Comparison of ENCODE assay signal across 19 cellular contexts in the genomic region with DNA sequence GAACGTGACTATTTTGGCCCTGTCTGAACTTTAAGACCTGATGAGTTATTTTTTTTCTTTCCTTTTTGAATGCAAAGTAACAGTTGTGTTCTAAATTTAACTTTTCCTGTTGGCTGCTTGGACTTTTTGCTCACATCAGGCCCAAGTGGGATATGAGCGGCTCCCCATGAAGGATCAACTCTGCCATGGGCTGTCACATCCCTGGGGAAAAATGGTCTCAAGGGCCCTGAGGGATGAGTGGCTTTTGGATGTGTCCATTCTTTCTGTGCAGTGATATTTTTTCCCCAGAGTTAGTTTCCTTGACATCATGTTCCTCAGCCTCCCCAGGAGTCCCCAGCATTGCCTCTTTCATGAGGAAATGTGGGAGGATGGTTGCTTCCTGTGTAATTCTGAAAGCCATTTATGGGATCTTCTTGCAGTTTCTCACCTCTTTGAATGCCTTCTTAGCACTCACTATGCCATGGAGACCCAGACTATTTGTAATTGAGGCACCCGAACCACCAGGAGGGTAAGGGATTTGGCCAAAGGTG.
"Had no signal": no experiment of that assay in that cellular context is flagged by ENCODE, and none has a peak within 500 bp of the region (broad histone marks: within the 10 kb centered on the region; RNA-seq: fewer than 3 reads in every experiment).

No MANE protein-coding gene starts in this region.

- H3K36me3 ChIP-seq: esophagus muscularis mucosa, gastrocnemius medialis, ovary, sigmoid colon, stomach, thoracic aorta, transverse colon had no signal

- H3K4me3 ChIP-seq: esophagus muscularis mucosa, gastrocnemius medialis, mucosa of descending colon, ovary, sigmoid colon, skin epidermis, stomach, thoracic aorta, transverse colon had no signal

- H3K27me3 ChIP-seq: esophagus muscularis mucosa, gastrocnemius medialis, ovary, sigmoid colon, stomach, transverse colon had no signal

- ATAC-seq: gastrocnemius medialis; left colon; mucosa of descending colon; naive thymus-derived CD8-positive, alpha-beta T cell had no signal

- H3K4me1 ChIP-seq: esophagus muscularis mucosa, gastrocnemius medialis, transverse colon had no signal

- FAIRE-seq: kidney had no signal

- H3K9me3 ChIP-seq: esophagus muscularis mucosa, gastrocnemius medialis, mucosa of descending colon, ovary, sigmoid colon, thoracic aorta, transverse colon had no signal

- H3K27ac ChIP-seq: epithelial cell of prostate, esophagus muscularis mucosa, gastrocnemius medialis, ovary, sigmoid colon, thoracic aorta, transverse colon had no signal

- DNase-seq: effector memory CD4-positive, alpha-beta T cell; immature natural killer cell; kidney; left colon; mammary epithelial cell; mucosa of descending colon; naive thymus-derived CD8-positive, alpha-beta T cell; ovary; sigmoid colon; stimulated activated CD4-positive, alpha-beta T cell treated with anti-CD3 and anti-CD28 coated beads, Interleukin-12 subunit alpha, Interleukin-12 subunit beta, amount 100 ng/mL, for 4 hours; stimulated activated naive CD4-positive, alpha-beta T cell; stomach; substantia nigra; transverse colon had no signal
